14 cellular contexts compared by ENCODE assay signal in the genomic region with DNA sequence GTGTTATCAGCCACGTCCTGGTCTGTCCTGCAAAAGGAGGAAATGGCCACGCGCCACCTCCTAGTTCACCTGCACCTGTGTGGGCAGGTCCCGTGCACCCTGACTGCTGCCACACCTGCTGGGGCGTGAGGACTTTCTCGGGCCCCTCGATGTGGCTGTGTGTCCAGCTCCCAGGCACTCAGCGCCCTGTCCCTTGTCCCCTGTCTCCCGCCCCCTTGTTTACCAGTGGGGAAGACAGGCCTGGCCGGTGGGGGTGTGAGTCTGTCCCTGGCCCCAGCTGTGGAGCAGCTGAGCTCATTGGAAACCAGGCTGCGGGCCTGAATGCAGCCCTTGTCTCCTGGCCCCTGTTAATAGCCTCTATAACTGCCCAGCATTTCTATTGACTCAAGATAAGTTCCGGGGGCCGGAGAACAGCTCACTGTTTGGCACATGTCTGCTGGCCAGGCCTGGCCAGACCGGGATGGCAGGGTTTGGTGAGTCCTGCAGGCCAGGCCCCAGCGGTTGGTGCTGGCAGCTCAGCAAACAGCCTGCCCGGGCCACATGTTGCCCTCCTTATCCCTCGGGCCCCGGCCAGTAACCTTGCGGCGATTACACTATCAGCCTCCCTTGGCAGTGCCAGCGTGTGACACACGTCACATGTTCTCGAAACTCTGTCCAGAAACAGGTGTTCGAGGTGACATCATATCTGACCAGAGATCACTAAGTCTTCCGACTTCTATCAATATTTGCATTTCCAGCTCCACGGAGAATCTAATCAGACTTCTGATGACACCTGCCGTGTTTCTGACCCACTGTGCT. TPM values are rescaled to one million over a fixed set of nuclear protein-coding genes. Genes with fewer than 3 reads are reported as not detected.
DNase-seq lines count a peak whose midpoint lies in the region; ATAC-seq, FAIRE-seq and TF ChIP-seq lines count a peak whose summit lies in the region.
"Had no signal": no experiment of that assay in that cellular context is flagged by ENCODE, and none has a peak within 500 bp of the region (broad histone marks: within the 10 kb centered on the region; RNA-seq: fewer than 3 reads in every experiment).

No MANE protein-coding gene starts in this region.

- FAIRE-seq in HTR-8/SVneo (lab: Jason Lieb, UNC) (peak; percentile 40), H54 (lab: Jason Lieb, UNC) (no peak)
- FAIRE-seq: endometrium had no signal

- H3K4me3 ChIP-seq in coronary artery (no peak overlapping the region), gastrocnemius medialis (no peak overlapping the region)

- in situ Hi-C loops in gastrocnemius medialis (cut with MboI; ENCODE audit: low sequenced_read_pairs in 4 of 4): no loop called here

- TF ChIP-seq CTCF in coronary artery (IDR thresholded peaks at IDR 0.05) (no peak), gastrocnemius medialis (IDR thresholded peaks at IDR 0.05 in 4 of 5, conservative IDR thresholded peaks at IDR 0.05 in 1 of 5) (no peak), GM10248 (IDR thresholded peaks at IDR 0.05; ENCODE audit: control extremely low read depth, extremely low read depth, low read depth, missing control alignments) (no peak)

- H3K4me1 Mint-ChIP-seq in activated CD8-positive, alpha-beta T cell treated with anti-CD3 and anti-CD28 coated beads, Interleukin-2, amount 10 ng/mL, durations not matched to agents 7 days and 5 days (ENCODE audit: low read depth): peaks cover 4% of the 10 kb centered on the region
- H3K4me1 Mint-ChIP-seq: activated naive CD8-positive, alpha-beta T cell treated with anti-CD3 and anti-CD28 coated beads, Interleukin-2, amount 50 U/mL, for 24 hours; CD14-positive monocyte had no signal

- CTCF ChIA-PET in GM10248 (lab: Yijun Ruan, JAX): no interaction called here
- CTCF ChIA-PET in activated CD8-positive, alpha-beta T cell treated with anti-CD3 and anti-CD28 coated beads, Interleukin-2, amount 10 ng/mL, durations not matched to agents 7 days and 5 days (lab: Charles Lee): interaction anchor here (1.2 kb wide), 1 partner anchor 9 kb away, joined by 3 read pairs; no protein-coding TSS in a partner anchor

- no peaks in the 10 kb centered on the region for H3K27me3 Mint-ChIP-seq in activated CD8-positive, alpha-beta T cell treated with anti-CD3 and anti-CD28 coated beads, Interleukin-2, amount 10 ng/mL, durations not matched to agents 7 days and 5 days (ENCODE audit: low read depth)
- H3K27me3 Mint-ChIP-seq: activated naive CD8-positive, alpha-beta T cell treated with anti-CD3 and anti-CD28 coated beads, Interleukin-2, amount 50 U/mL, for 24 hours had no signal

- TF ChIP-seq POLR2A in gastrocnemius medialis (IDR thresholded peaks at IDR 0.05) (no peak), H54 (IDR thresholded peaks at IDR 0.05; ENCODE audit: low read depth, low read length) (no peak)

- POLR2A ChIA-PET in GM10248 (lab: Yijun Ruan, JAX): interaction anchor here (0.6 kb wide), 1 partner anchor 363 kb away, joined by 3 read pairs; no protein-coding TSS in a partner anchor
- POLR2A ChIA-PET in activated CD8-positive, alpha-beta T cell treated with anti-CD3 and anti-CD28 coated beads, Interleukin-2, amount 10 ng/mL, durations not matched to agents 7 days and 5 days (lab: Charles Lee): interaction anchor here (1.0 kb wide), 1 partner anchor 10 kb away, joined by 3 read pairs; no protein-coding TSS in a partner anchor

- ATAC-seq in gastrocnemius medialis: peak; percentile 84 to 90
- ATAC-seq in activated CD8-positive, alpha-beta T cell treated with anti-CD3 and anti-CD28 coated beads, Interleukin-2, amount 10 ng/mL, durations not matched to agents 7 days and 5 days: no peak
- ATAC-seq: activated naive CD8-positive, alpha-beta T cell treated with anti-CD3 and anti-CD28 coated beads, Interleukin-2, amount 50 U/mL, for 24 hours had no signal

- H3K36me3 ChIP-seq in gastrocnemius medialis: no peaks in the 10 kb centered on the region
- H3K36me3 ChIP-seq: WERI-Rb-1 had no signal

- H3K4me1 ChIP-seq in gastrocnemius medialis: peaks cover 7 to 8% of the 10 kb centered on the region in 2 donors

- no peaks in the 10 kb centered on the region for H3K9me3 ChIP-seq in gastrocnemius medialis

- H3K27me3 ChIP-seq in gastrocnemius medialis: no peaks in the 10 kb centered on the region

- no peak overlapping the region for H3K27ac Mint-ChIP-seq in activated CD8-positive, alpha-beta T cell treated with anti-CD3 and anti-CD28 coated beads, Interleukin-2, amount 10 ng/mL, durations not matched to agents 7 days and 5 days
- H3K27ac Mint-ChIP-seq: activated naive CD8-positive, alpha-beta T cell treated with anti-CD3 and anti-CD28 coated beads, Interleukin-2, amount 50 U/mL, for 24 hours; CD14-positive monocyte; naive B cell had no signal

- intact Hi-C loops in gastrocnemius medialis (cut with DNase I; ENCODE audit: low total_unique reads): loop anchor here (2.0 to 5.0 kb wide), 2 partner anchors 99 to 175 kb away; partner anchors contain the start of gene PDGFA

- H3K36me3 Mint-ChIP-seq in activated CD8-positive, alpha-beta T cell treated with anti-CD3 and anti-CD28 coated beads, Interleukin-2, amount 10 ng/mL, durations not matched to agents 7 days and 5 days (ENCODE audit: low read depth): no peaks in the 10 kb centered on the region
- H3K36me3 Mint-ChIP-seq: CD14-positive monocyte, naive B cell had no signal

- H3K27ac ChIP-seq in coronary artery: peak overlapping the region; percentile 37 to 79
- H3K27ac ChIP-seq in gastrocnemius medialis: peak overlapping the region in 3 of 4 donors; percentile 61 to 81 (median 65)
- H3K27ac ChIP-seq: WERI-Rb-1 had no signal

- H3K4me3 Mint-ChIP-seq in activated CD8-positive, alpha-beta T cell treated with anti-CD3 and anti-CD28 coated beads, Interleukin-2, amount 10 ng/mL, durations not matched to agents 7 days and 5 days: no peak overlapping the region
- H3K4me3 Mint-ChIP-seq: activated naive CD8-positive, alpha-beta T cell treated with anti-CD3 and anti-CD28 coated beads, Interleukin-2, amount 50 U/mL, for 24 hours; CD14-positive monocyte; naive B cell had no signal

- DNase-seq in HTR-8/SVneo (ENCODE audit: insufficient read length, low spot score) (no peak), coronary artery (ENCODE audit: low spot score) (no peak), medulla oblongata (ENCODE audit: extremely low spot score) (peak; percentile 94), gastrocnemius medialis (peak; percentile 52 to 65), GM10248 (ENCODE audit: extremely low spot score) (no peak), H54 (ENCODE audit: insufficient read length, low spot score) (no peak), DMS 273 (lab: John Stamatoyannopoulos, UW; ENCODE audit: unreplicated experiment) (no peak)
- no peak for DNase-seq in activated CD8-positive, alpha-beta T cell treated with anti-CD3 and anti-CD28 coated beads, Interleukin-2, amount 10 ng/mL, durations not matched to agents 7 days and 5 days
- DNase-seq: activated naive CD8-positive, alpha-beta T cell treated with anti-CD3 and anti-CD28 coated beads, Interleukin-2, amount 50 U/mL, for 24 hours; naive B cell; NCI-H69; WERI-Rb-1 had no signal

- H3K9me3 Mint-ChIP-seq in activated CD8-positive, alpha-beta T cell treated with anti-CD3 and anti-CD28 coated beads, Interleukin-2, amount 10 ng/mL, durations not matched to agents 7 days and 5 days (ENCODE audit: insufficient read depth): no peaks in the 10 kb centered on the region
- H3K9me3 Mint-ChIP-seq: activated naive CD8-positive, alpha-beta T cell treated with anti-CD3 and anti-CD28 coated beads, Interleukin-2, amount 50 U/mL, for 24 hours; naive B cell had no signal

RNA-seq across cellular contexts. Expression of gene FOXL3, which starts 52.1 kb away (rescaled TPM):
- not detected for total RNA-seq in gastrocnemius medialis
- not detected for total RNA-seq in activated CD8-positive, alpha-beta T cell treated with anti-CD3 and anti-CD28 coated beads, Interleukin-2, amount 10 ng/mL, durations not matched to agents 7 days and 5 days

Comparison
In these comparisons a context has a peak if more than half of its experiments do, and no peak if none do; other contexts are left out.
1. DNase-seq: peak in medulla oblongata (single experiment) and gastrocnemius medialis (2 of 2); none in HTR-8/SVneo (single experiment), coronary artery (single experiment), GM10248 (single experiment), H54 (single experiment), DMS 273 (single experiment) and activated CD8-positive, alpha-beta T cell treated with anti-CD3 and anti-CD28 coated beads, Interleukin-2, amount 10 ng/mL, durations not matched to agents 7 days and 5 days (single experiment).